21 cellular contexts compared by ENCODE assay signal in the genomic region with DNA sequence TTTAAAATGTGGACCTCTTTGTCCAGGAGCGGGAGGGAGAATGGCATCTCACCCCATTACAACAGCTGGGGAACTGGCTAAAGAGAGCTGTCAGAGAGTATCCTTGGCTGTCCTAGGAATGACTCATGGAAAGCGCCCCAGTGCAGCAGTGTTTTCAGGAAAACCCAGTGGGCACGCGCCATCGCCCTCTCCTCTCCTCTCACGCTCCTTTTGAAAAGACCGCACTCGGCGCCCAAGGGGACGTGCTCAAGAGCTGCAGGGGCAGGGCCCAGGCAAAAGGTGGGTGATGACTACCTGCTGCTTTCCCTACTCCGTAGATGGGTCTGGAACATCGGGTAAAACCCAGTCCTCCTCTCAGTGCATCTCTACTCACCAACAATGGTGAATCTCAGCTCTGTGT.
DNase-seq lines count a peak whose midpoint lies in the region; ATAC-seq and TF ChIP-seq lines count a peak whose summit lies in the region.
"Had no signal": no experiment of that assay in that cellular context is flagged by ENCODE, and none has a peak within 500 bp of the region (broad histone marks: within the 10 kb centered on the region; RNA-seq: fewer than 3 reads in every experiment).

No MANE protein-coding gene starts in this region.

- H2BK5ac ChIP-seq in IMR-90 (ENCODE audit: low read depth, low read length, poor library complexity, severe bottlenecking) (no peak overlapping the region), mesenchymal stem cell (ENCODE audit: low read depth, low read length, poor library complexity, severe bottlenecking) (no peak overlapping the region)

- in situ Hi-C loops in IMR-90 (cut with MboI; ENCODE audit: low sequenced_read_pairs), result no loop called here

- peaks cover 8% of the 10 kb centered on the region for H3K4me1 Mint-ChIP-seq in endodermal cell
- H3K4me1 Mint-ChIP-seq in stimulated activated naive B cell treated with anti-CD40 and anti-IgM and Interleukin-4, amounts not matched to agents 10 μg/mL and 1 μg/mL and 100 μg/mL, for 72 hours, result peaks cover 29 to 42% of the 10 kb centered on the region in 2 donors
- peaks cover 14% of the 10 kb centered on the region for H3K4me1 Mint-ChIP-seq in CD14-positive monocyte

- H2AK5ac ChIP-seq in IMR-90 (ENCODE audit: low read depth, low read length) (no peak overlapping the region), mesenchymal stem cell (ENCODE audit: low read length, severe bottlenecking) (peak overlapping the region; percentile 15)

- no peak for TF ChIP-seq RAD21 in IMR-90 (IDR thresholded peaks at IDR 0.05; ENCODE audit: low read length)

- peaks cover 41% of the 10 kb centered on the region for H3K36me3 ChIP-seq in IMR-90 (ENCODE audit: control insufficient read depth, insufficient read depth, low read length)
- peaks cover 67% of the 10 kb centered on the region for H3K36me3 ChIP-seq in endodermal cell (ENCODE audit: control insufficient read depth, insufficient read depth, low read length)
- peaks cover 54 to 90% of the 10 kb centered on the region in 2 experiments for H3K36me3 ChIP-seq in mesenchymal stem cell (ENCODE audit: control insufficient read depth in 1 of 2, insufficient read depth in 2 of 2, low read depth in 1 of 2, low read length in 2 of 2)

- H4K91ac ChIP-seq in IMR-90 (ENCODE audit: insufficient read depth, low read depth, low read length) (no peak overlapping the region), mesenchymal stem cell (ENCODE audit: low read length) (no peak overlapping the region)

- BruUV-seq in IMR-90 (replicated peaks; lab: Mats Ljungman, UMichigan), result no TSS peak

- H3K14ac ChIP-seq in IMR-90 (replicated peaks; ENCODE audit: low read depth, low read length) (no peak overlapping the region), mesenchymal stem cell (ENCODE audit: low read length in 2 of 2) (no peak overlapping the region)

- CTCF ChIA-PET in IMR-90 (lab: Yijun Ruan, JAX), result no interaction called here

- H3K18ac ChIP-seq in IMR-90 (ENCODE audit: low read depth, low read length) (no peak overlapping the region), mesenchymal stem cell (ENCODE audit: low read depth in 1 of 2, low read length in 2 of 2) (no peak overlapping the region)

- H4K8ac ChIP-seq in IMR-90 (ENCODE audit: low read depth in 2 of 2, low read length in 2 of 2), result no peak overlapping the region
- H4K8ac ChIP-seq in mesenchymal stem cell (ENCODE audit: low read length), result no peak overlapping the region

- H2BK120ac ChIP-seq in IMR-90 (ENCODE audit: low read depth, low read length) (no peak overlapping the region), mesenchymal stem cell (ENCODE audit: low read depth, low read length) (no peak overlapping the region)

- H3K36me3 Mint-ChIP-seq in endodermal cell (ENCODE audit: low read depth), result peaks cover 62% of the 10 kb centered on the region
- peaks cover 39 to 63% of the 10 kb centered on the region in 2 donors for H3K36me3 Mint-ChIP-seq in stimulated activated naive B cell treated with anti-CD40 and anti-IgM and Interleukin-4, amounts not matched to agents 10 μg/mL and 1 μg/mL and 100 μg/mL, for 72 hours
- H3K36me3 Mint-ChIP-seq in CD14-positive monocyte, result peaks cover 83 to 96% of the 10 kb centered on the region in 2 donors

- DNase-seq in IMR-90 (peak; percentile 14), endodermal cell (peak; percentile 37), mesenchymal stem cell (no peak), NCI-H82 (lab: John Stamatoyannopoulos, UW) (no peak), CD14-positive monocyte (ENCODE audit: low spot score) (no peak)
- no peak for DNase-seq in stimulated activated naive B cell treated with anti-CD40 and anti-IgM and Interleukin-4, amounts not matched to agents 10 μg/mL and 1 μg/mL and 100 μg/mL, for 72 hours
- DNase-seq: activated CD4-positive, alpha-beta T cell treated with anti-CD3 and anti-CD28 coated beads, Interleukin-2, amount 50 U/mL, for 48 hours; AML-193; central memory CD4-positive, alpha-beta T cell; effector CD4-positive, alpha-beta T cell; esophagus squamous epithelium; immature natural killer cell; KG1; NCI-H2107; NCI-H524 treated with DMSO at 0.1 percent for 48 hours; SHP77; stimulated activated CD4-positive, alpha-beta T cell treated with anti-CD3 and anti-CD28 coated beads, Interleukin-2, amount 100 ng/mL, for 24 hours had no signal

- H3K4me3 Mint-ChIP-seq in endodermal cell, result no peak overlapping the region
- peak overlapping the region in 1 of 2 donors; percentile 25 for H3K4me3 Mint-ChIP-seq in stimulated activated naive B cell treated with anti-CD40 and anti-IgM and Interleukin-4, amounts not matched to agents 10 μg/mL and 1 μg/mL and 100 μg/mL, for 72 hours
- no peak overlapping the region for H3K4me3 Mint-ChIP-seq in CD14-positive monocyte
- H3K4me3 Mint-ChIP-seq: activated T-helper 1 cell treated with anti-CD3 and anti-CD28 coated beads, Interleukin-12 subunit alpha, Interleukin-12 subunit beta, Interleukin-2, Interleukin-4 antibody, amounts not matched to agents 30 ng/mL and 10 ng/mL and 1 ng/mL, durations not matched to agents 14 hours and 24 hours and 36 hours; immature natural killer cell had no signal

- intact Hi-C loops in IMR-90 (cut with micrococcal nuclease) (no loop called here), CD14-positive monocyte (cut with micrococcal nuclease) (no loop called here)

- H3K79me1 ChIP-seq in IMR-90 (ENCODE audit: low read depth in 1 of 2, low read length in 2 of 2) (peaks cover 0 to 3% of the 10 kb centered on the region in 2 experiments; a peak in 1 of 4 replicates), mesenchymal stem cell (replicated peaks; ENCODE audit: low read length, poor library complexity, severe bottlenecking) (peaks cover 12% of the 10 kb centered on the region)

- no peak overlapping the region for H3K27ac ChIP-seq in IMR-90 (ENCODE audit: insufficient read depth, low read length)
- H3K27ac ChIP-seq in endodermal cell (ENCODE audit: low read depth, low read length), result no peak overlapping the region
- no peak overlapping the region for H3K27ac ChIP-seq in mesenchymal stem cell (ENCODE audit: low read length, poor library complexity, severe bottlenecking)
- H3K27ac ChIP-seq: adrenal gland had no signal

- no peak overlapping the region for H3K4me2 ChIP-seq in IMR-90 (ENCODE audit: low read depth, low read length)
- H3K4me2 ChIP-seq in mesenchymal stem cell (ENCODE audit: low read length, poor library complexity, severe bottlenecking), result no peak overlapping the region

- ATAC-seq in IMR-90 (ENCODE audit: low read depth) (peak; percentile 48; the same call in 1 of the 2 replicates), HG02840 (IDR thresholded peaks at IDR 0.05; ENCODE audit: low FRiP score, unreplicated experiment) (no peak)
- no peak for ATAC-seq in stimulated activated naive B cell treated with anti-CD40 and anti-IgM and Interleukin-4, amounts not matched to agents 10 μg/mL and 1 μg/mL and 100 μg/mL, for 72 hours (replicated peaks)

- H3K9me3 ChIP-seq in IMR-90 (ENCODE audit: control insufficient read depth, insufficient read depth, low read length) (no peaks in the 10 kb centered on the region), endodermal cell (ENCODE audit: control insufficient read depth, low read length) (no peaks in the 10 kb centered on the region), mesenchymal stem cell (ENCODE audit: control insufficient read depth, low read length) (no peaks in the 10 kb centered on the region)
- H3K9me3 ChIP-seq: adrenal gland, esophagus squamous epithelium, heart right ventricle had no signal

- TF ChIP-seq CTCF in IMR-90 (conservative IDR thresholded peaks at IDR 0.05; ENCODE audit: low read depth, low read length), result no peak
- TF ChIP-seq CTCF in endodermal cell (conservative IDR thresholded peaks at IDR 0.05), result no peak
- no peak for TF ChIP-seq CTCF in CD14-positive monocyte (IDR thresholded peaks at IDR 0.05)

- no peak overlapping the region for H3K4me3 ChIP-seq in IMR-90 (ENCODE audit: insufficient read depth, low read depth, low read length)
- H3K4me3 ChIP-seq in endodermal cell (ENCODE audit: low read length), result no peak overlapping the region
- H3K4me3 ChIP-seq in mesenchymal stem cell (ENCODE audit: insufficient read depth in 1 of 2, low read depth in 1 of 2, low read length in 2 of 2), result no peak overlapping the region
- H3K4me3 ChIP-seq: adrenal gland, esophagus squamous epithelium, heart right ventricle had no signal

- no peak overlapping the region for H2AK9ac ChIP-seq in IMR-90 (replicated peaks; ENCODE audit: low read depth, low read length, poor library complexity)

- H2BK15ac ChIP-seq in IMR-90 (ENCODE audit: low read depth, low read length) (no peak overlapping the region), mesenchymal stem cell (ENCODE audit: low read depth, poor library complexity, severe bottlenecking) (no peak overlapping the region)

- H2AFZ ChIP-seq in IMR-90 (replicated peaks; ENCODE audit: low read length, poor library complexity), result no peak overlapping the region
- H2AFZ ChIP-seq in mesenchymal stem cell (ENCODE audit: low read depth, low read length), result no peak overlapping the region

- dilution Hi-C loops in IMR-90 (cut with HindIII; ENCODE audit: low sequenced_read_pairs, unreplicated experiment), result no loop called here

- H3K23ac ChIP-seq in IMR-90 (ENCODE audit: low read depth, low read length) (no peak overlapping the region), mesenchymal stem cell (ENCODE audit: low read length in 2 of 2) (no peak overlapping the region)

- H3K27me3 ChIP-seq in IMR-90 (ENCODE audit: control insufficient read depth, insufficient read depth, low read length) (no peaks in the 10 kb centered on the region), endodermal cell (ENCODE audit: control insufficient read depth, insufficient read depth, low read length, poor library complexity, severe bottlenecking) (no peaks in the 10 kb centered on the region), mesenchymal stem cell (ENCODE audit: control insufficient read depth in 1 of 2, insufficient read depth in 1 of 2, low read length in 2 of 2) (no peaks in the 10 kb centered on the region)
- H3K27me3 ChIP-seq: adrenal gland, esophagus squamous epithelium, heart right ventricle had no signal

- no peak overlapping the region for H3K56ac ChIP-seq in IMR-90 (ENCODE audit: extremely low read depth, insufficient read depth, low read length)

- H4K5ac ChIP-seq in IMR-90 (ENCODE audit: low read depth, low read length), result no peak overlapping the region

- no peaks in the 10 kb centered on the region for H3K27me3 Mint-ChIP-seq in endodermal cell (ENCODE audit: insufficient read depth)
- H3K27me3 Mint-ChIP-seq in stimulated activated naive B cell treated with anti-CD40 and anti-IgM and Interleukin-4, amounts not matched to agents 10 μg/mL and 1 μg/mL and 100 μg/mL, for 72 hours, result no peaks in the 10 kb centered on the region
- no peaks in the 10 kb centered on the region for H3K27me3 Mint-ChIP-seq in CD14-positive monocyte (ENCODE audit: low read depth in 3 of 3)

- no peak for TF ChIP-seq POLR2A in IMR-90 (IDR thresholded peaks at IDR 0.05; ENCODE audit: low read depth, low read length)

- no peaks in the 10 kb centered on the region for H3K4me1 ChIP-seq in IMR-90 (ENCODE audit: control insufficient read depth, insufficient read depth, low read length)
- no peaks in the 10 kb centered on the region for H3K4me1 ChIP-seq in endodermal cell (ENCODE audit: control insufficient read depth, insufficient read depth, low read length)
- peaks cover 32% of the 10 kb centered on the region for H3K4me1 ChIP-seq in mesenchymal stem cell (ENCODE audit: control insufficient read depth, insufficient read depth, low read depth, low read length)
- H3K4me1 ChIP-seq: adrenal gland had no signal

- H3K9me1 ChIP-seq in IMR-90 (ENCODE audit: insufficient read depth, low read length), result peaks cover 11% of the 10 kb centered on the region

- H2BK12ac ChIP-seq in mesenchymal stem cell (ENCODE audit: low read length in 2 of 2), result no peak overlapping the region

- no peaks in the 10 kb centered on the region; the same call in none of the 2 replicates for H4K20me1 ChIP-seq in IMR-90 (ENCODE audit: insufficient read depth, low read length)

- H2BK20ac ChIP-seq in IMR-90 (ENCODE audit: low read depth, low read length), result no peak overlapping the region

- WGBS in IMR-90 (ENCODE audit: extremely low coverage in 2 of 2, insufficient read length in 1 of 2), 2 experiments, result 100% methylated on average over 3 of the region's 12 CpGs; no CpG with 5 or more reads in 1 of the 2 experiments
- 97% methylated on average over 7 to 12 of the region's 12 CpGs for WGBS in endodermal cell (ENCODE audit: insufficient coverage in 1 of 2, insufficient read length in 1 of 2), 2 experiments
- 95% methylated on average over 12 of the region's 12 CpGs for WGBS in mesenchymal stem cell

- no peaks in the 10 kb centered on the region for H3K9me3 Mint-ChIP-seq in endodermal cell
- H3K9me3 Mint-ChIP-seq in stimulated activated naive B cell treated with anti-CD40 and anti-IgM and Interleukin-4, amounts not matched to agents 10 μg/mL and 1 μg/mL and 100 μg/mL, for 72 hours, result no peaks in the 10 kb centered on the region
- no peaks in the 10 kb centered on the region for H3K9me3 Mint-ChIP-seq in CD14-positive monocyte
- H3K9me3 Mint-ChIP-seq: activated T-helper 1 cell treated with anti-CD3 and anti-CD28 coated beads, Interleukin-12 subunit alpha, Interleukin-12 subunit beta, Interleukin-2, Interleukin-4 antibody, amounts not matched to agents 30 ng/mL and 10 ng/mL and 1 ng/mL, durations not matched to agents 14 hours and 24 hours and 36 hours; immature natural killer cell had no signal

- POLR2A ChIA-PET in IMR-90 (lab: Charles Lee; ENCODE audit: unreplicated experiment), result no interaction called here

- H3K27ac Mint-ChIP-seq in endodermal cell, result no peak overlapping the region
- H3K27ac Mint-ChIP-seq in stimulated activated naive B cell treated with anti-CD40 and anti-IgM and Interleukin-4, amounts not matched to agents 10 μg/mL and 1 μg/mL and 100 μg/mL, for 72 hours, result peak overlapping the region; percentile 14
- H3K27ac Mint-ChIP-seq in CD14-positive monocyte, result peak overlapping the region in 3 of 7 donors; percentile 18 to 64 (median 37)
- H3K27ac Mint-ChIP-seq: activated T-helper 1 cell treated with anti-CD3 and anti-CD28 coated beads, Interleukin-12 subunit alpha, Interleukin-12 subunit beta, Interleukin-2, Interleukin-4 antibody, amounts not matched to agents 30 ng/mL and 10 ng/mL and 1 ng/mL, durations not matched to agents 14 hours and 24 hours and 36 hours; immature natural killer cell had no signal

- H3K9ac ChIP-seq in IMR-90 (ENCODE audit: low read depth, low read length) (no peak overlapping the region), endodermal cell (ENCODE audit: extremely low read depth, low read length, poor library complexity, severe bottlenecking) (no peak overlapping the region), mesenchymal stem cell (ENCODE audit: low read length) (no peak overlapping the region)

- H3K4ac ChIP-seq in IMR-90 (ENCODE audit: low read depth, low read length), result no peak overlapping the region
- H3K4ac ChIP-seq in mesenchymal stem cell (ENCODE audit: low read depth in 1 of 2, low read length in 2 of 2), result no peak overlapping the region

Comparison
In these comparisons a context has a peak if more than half of its experiments do, and no peak if none do; other contexts are left out.
1. DNase-seq: peak in IMR-90 (single experiment) and endodermal cell (single experiment); none in mesenchymal stem cell (single experiment), stimulated activated naive B cell treated with anti-CD40 and anti-IgM and Interleukin-4, amounts not matched to agents 10 μg/mL and 1 μg/mL and 100 μg/mL, for 72 hours (single experiment), NCI-H82 (single experiment) and CD14-positive monocyte (single experiment).